8 cellular contexts compared by ENCODE assay signal in genomic region chr3:11846281-11847034, GRCh38. TPM values are rescaled to one million over a fixed set of nuclear protein-coding genes. Genes with fewer than 3 reads are reported as not detected.
DNase-seq lines count a peak whose midpoint lies in the region; TF ChIP-seq lines count a peak whose summit lies in the region.

TSS of gene TAMM41 (minus strand) at chr3:11846885. CDS start at chr3:11846636, 249 bp downstream.

- in situ Hi-C loops in G401 (cut with HindIII; ENCODE audit: low sequenced_read_pairs): no loop called here

- H3K36me3 ChIP-seq in neural progenitor cell: no peaks in the 10 kb centered on the region

- no peaks in the 10 kb centered on the region for H3K9me3 Mint-ChIP-seq in neural progenitor cell

- H3K27me3 Mint-ChIP-seq in neural progenitor cell (ENCODE audit: insufficient read depth, low read depth): peaks cover 2% of the 10 kb centered on the region

- peak within 1 kb of the TSS; percentile 62 for H3K9ac ChIP-seq in neural progenitor cell

- no peaks in the 10 kb centered on the region for H3F3A ChIP-seq in neural progenitor cell (ENCODE audit: low read depth)

- H3K4me3 ChIP-seq in LNCaP clone FGC (ENCODE audit: low read depth, low read length): peak within 1 kb of the TSS; percentile 86
- peak within 1 kb of the TSS; percentile 94 to 96 for H3K4me3 ChIP-seq in foreskin fibroblast (ENCODE audit: low read depth in 1 of 2, low read length in 2 of 2)
- H3K4me3 ChIP-seq in neural progenitor cell: peak within 1 kb of the TSS; percentile 84

- DNase-seq in G401 (ENCODE audit: low spot score) (peak; percentile 94), H4 (ENCODE audit: low spot score) (peak; percentile 89), LNCaP clone FGC (ENCODE audit: low read depth) (peak; percentile 83), SHP77 treated with DMSO at 0.1 percent for 48 hours (lab: John Stamatoyannopoulos, UW) (peak; percentile 79), activated gamma-delta T cell (lab: John Stamatoyannopoulos, UW) (peak; percentile 62), foreskin fibroblast (peak; percentile 91 to 97), neural progenitor cell (ENCODE audit: low spot score) (peak; percentile 92), stromal cell of bone marrow (ENCODE audit: low read depth) (peak; percentile 81)

- H3K4me2 ChIP-seq in neural progenitor cell: peak within 1 kb of the TSS; percentile 84

- peaks cover 5% of the 10 kb centered on the region for H4K20me1 ChIP-seq in neural progenitor cell (ENCODE audit: low read depth)

- no peaks in the 10 kb centered on the region for H3K9me3 ChIP-seq in neural progenitor cell (ENCODE audit: low read depth)

- H3K36me3 Mint-ChIP-seq in neural progenitor cell: peaks cover 9% of the 10 kb centered on the region

- peak within 1 kb of the TSS; percentile 98 for H2AFZ ChIP-seq in neural progenitor cell (replicated peaks)

- H3K4me1 ChIP-seq in neural progenitor cell: no peaks in the 10 kb centered on the region

- H3K79me2 ChIP-seq in neural progenitor cell (ENCODE audit: low read depth): peaks cover 22% of the 10 kb centered on the region

- H3K27me3 ChIP-seq in neural progenitor cell: peaks cover 20% of the 10 kb centered on the region

- no peak within 1 kb of the TSS for H3K27ac ChIP-seq in neural progenitor cell

- H3K27ac Mint-ChIP-seq in neural progenitor cell: peak within 1 kb of the TSS; percentile 95

- peaks cover 24% of the 10 kb centered on the region for H3K4me1 Mint-ChIP-seq in neural progenitor cell

- TF ChIP-seq CTCF in LNCaP clone FGC (IDR thresholded peaks at IDR 0.05; ENCODE audit: control insufficient read depth, extremely low read depth, insufficient read depth) (peak; percentile 99), foreskin fibroblast (IDR thresholded peaks at IDR 0.05; ENCODE audit: low read depth, low read length) (peak; percentile 45), neural progenitor cell (IDR thresholded peaks at IDR 0.05) (peak; percentile 68)

- peak within 1 kb of the TSS; percentile 98 for H3K4me3 Mint-ChIP-seq in neural progenitor cell

RNA-seq across cellular contexts. Expression of gene TAMM41, which starts in this region (rescaled TPM):
- total RNA-seq in G401 (2014; rRNA removed; shearing (Covaris generic)): 2.2 and 3.7 TPM in 2 replicates
- total RNA-seq in H4 (2014; rRNA removed; shearing (Covaris generic)): 7.6 and 17.2 TPM in 2 replicates
- total RNA-seq in neural progenitor cell (ENCODE audit: low replicate concordance): 15.6 and 22.5 TPM in 2 replicates

Comparison
In these comparisons a context has a peak if more than half of its experiments do, and no peak if none do; other contexts are left out.
1. CTCF ChIP-seq: peak in every context shown above with its lines; median percentile 99 in LNCaP clone FGC; 68 in neural progenitor cell; 45 in foreskin fibroblast.